ENCODE assay signal across 29 cellular contexts in genomic region chr12:129467289-129467688, GRCh38.
"Had no signal": no experiment of that assay in that cellular context is flagged by ENCODE, and none has a peak within 500 bp of the region (broad histone marks: within the 10 kb centered on the region; RNA-seq: fewer than 3 reads in every experiment).

No MANE protein-coding gene starts in this region.

- ATAC-seq: activated CD8-positive, alpha-beta memory T cell treated with anti-CD3 and anti-CD28 coated beads, Interleukin-2, amount 10 ng/mL, durations not matched to agents 7 days and 5 days; PC-3 had no signal

- H3K27me3 ChIP-seq: ascending aorta, Peyer's patch had no signal

- H3K4me2 ChIP-seq: KMS-11 had no signal

- H3K9ac ChIP-seq: KMS-11 had no signal

- DNase-seq: activated CD4-positive, alpha-beta memory T cell treated with anti-CD3 and anti-CD28 coated beads, Interleukin-2, amount 10 ng/mL, durations not matched to agents 7 days and 5 days; activated CD4-positive, alpha-beta T cell treated with anti-CD3 and anti-CD28 coated beads for 1 hour; activated CD4-positive, alpha-beta T cell treated with anti-CD3 and anti-CD28 coated beads for 48 hours; activated CD4-positive, CD25-positive, alpha-beta regulatory T cell; activated CD8-positive, alpha-beta memory T cell treated with anti-CD3 and anti-CD28 coated beads for 24 hours; activated CD8-positive, alpha-beta memory T cell treated with anti-CD3 and anti-CD28 coated beads, Interleukin-2, amount 10 ng/mL, durations not matched to agents 7 days and 5 days; activated CD8-positive, alpha-beta memory T cell treated with anti-CD3 and anti-CD28 coated beads, Interleukin-2, amount 50 U/mL, for 48 hours; activated effector memory CD4-positive, alpha-beta T cell treated with Interleukin-2 at 50 U/mL for 16 hours; activated naive CD8-positive, alpha-beta T cell treated with anti-CD3 and anti-CD28 coated beads, Interleukin-2, amount 10 ng/mL, durations not matched to agents 7 days and 5 days; activated T-cell treated with anti-CD3 and anti-CD28 coated beads, Interleukin-2, amount 50 U/mL, for 48 hours; MM.1S; MV-4-11; NCI-H146; NCI-H2081 treated with DMSO at 0.1 percent for 48 hours; NCI-H2171 treated with DMSO at 0.1 percent for 48 hours; NCI-H226; NCI-H446 treated with DMSO at 0.1 percent for 48 hours; PC-3; Peyer's patch; RPMI8226; SHP77 treated with DMSO at 0.1 percent for 48 hours; SW 1271; T-helper 1 cell; T-helper 2 cell; T1000; WERI-Rb-1 had no signal

- H3K4me1 ChIP-seq: ascending aorta, Peyer's patch had no signal

- H3K4me3 ChIP-seq: ascending aorta, cardiac muscle cell, Peyer's patch had no signal

- H3K27ac ChIP-seq: ascending aorta, cardiac muscle cell, KMS-11, Peyer's patch, WERI-Rb-1 had no signal

- H3K36me3 ChIP-seq: ascending aorta, cardiac muscle cell, Peyer's patch, WERI-Rb-1 had no signal
